Comparison of ENCODE assay signal across 1 cellular context in the genomic region with DNA sequence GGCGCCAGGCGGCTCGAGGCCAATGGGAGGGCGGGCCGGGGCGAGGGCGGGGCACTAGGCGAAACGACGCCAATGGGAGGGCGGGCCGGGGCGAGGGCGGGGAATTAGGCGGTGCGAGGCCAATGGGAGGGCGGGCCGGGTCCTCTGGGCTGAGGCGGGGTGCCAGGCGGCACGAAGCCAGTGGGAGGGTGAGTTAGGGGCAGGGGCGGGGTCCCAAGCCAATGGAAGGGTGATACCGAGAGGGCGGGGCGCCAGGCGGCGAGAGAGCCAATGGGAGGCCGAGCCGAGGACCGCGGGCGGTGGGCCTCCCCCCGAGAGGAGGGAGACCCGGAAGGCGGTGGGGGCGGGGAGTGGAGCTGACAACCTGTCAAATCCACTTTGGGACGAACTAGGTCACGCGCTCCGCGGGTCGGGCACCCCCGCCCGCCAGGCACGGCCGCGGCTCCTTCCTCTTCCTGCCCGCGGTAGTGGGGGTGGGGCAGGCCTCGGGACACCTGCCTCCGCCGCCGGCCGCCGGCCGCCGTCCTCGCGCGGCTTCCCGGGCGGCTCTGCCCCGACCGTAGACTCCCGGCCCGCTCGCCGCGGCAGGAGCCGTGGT.
TF ChIP-seq lines count a peak whose summit lies in the region.

No MANE protein-coding gene starts in this region.

TF ChIP-seq in K562, 482 proteins besides CTCF, POLR2A, EP300 and RAD21 (continued from another document and continues in another):
- no peak for TF ChIP-seq CUX1 (CRISPR knock-in tag; IDR thresholded peaks at IDR 0.05)
- TF ChIP-seq NCOA6 (IDR thresholded peaks at IDR 0.05) = no peak; the same call in 1 of the 2 replicates
- TF ChIP-seq NCOA4 (IDR thresholded peaks at IDR 0.05; ENCODE audit: partially characterized antibody) = no peak
- TF ChIP-seq KDM5B (IDR thresholded peaks at IDR 0.05; ENCODE audit: insufficient replicate concordance, low read depth, low read length) = no peak
- TF ChIP-seq ZFP1 (CRISPR knock-in tag; IDR thresholded peaks at IDR 0.05) = no peak
- no peak for TF ChIP-seq ADNP (tag; IDR thresholded peaks at IDR 0.05)
- TF ChIP-seq MXD1 (CRISPR knock-in tag; IDR thresholded peaks at IDR 0.05; ENCODE audit: borderline replicate concordance, poor library complexity, severe bottlenecking) = peak; percentile 33
- no peak; the same call in 1 of the 2 replicates for TF ChIP-seq CBFA2T3 (IDR thresholded peaks at IDR 0.05)
- TF ChIP-seq, protein P1, sequence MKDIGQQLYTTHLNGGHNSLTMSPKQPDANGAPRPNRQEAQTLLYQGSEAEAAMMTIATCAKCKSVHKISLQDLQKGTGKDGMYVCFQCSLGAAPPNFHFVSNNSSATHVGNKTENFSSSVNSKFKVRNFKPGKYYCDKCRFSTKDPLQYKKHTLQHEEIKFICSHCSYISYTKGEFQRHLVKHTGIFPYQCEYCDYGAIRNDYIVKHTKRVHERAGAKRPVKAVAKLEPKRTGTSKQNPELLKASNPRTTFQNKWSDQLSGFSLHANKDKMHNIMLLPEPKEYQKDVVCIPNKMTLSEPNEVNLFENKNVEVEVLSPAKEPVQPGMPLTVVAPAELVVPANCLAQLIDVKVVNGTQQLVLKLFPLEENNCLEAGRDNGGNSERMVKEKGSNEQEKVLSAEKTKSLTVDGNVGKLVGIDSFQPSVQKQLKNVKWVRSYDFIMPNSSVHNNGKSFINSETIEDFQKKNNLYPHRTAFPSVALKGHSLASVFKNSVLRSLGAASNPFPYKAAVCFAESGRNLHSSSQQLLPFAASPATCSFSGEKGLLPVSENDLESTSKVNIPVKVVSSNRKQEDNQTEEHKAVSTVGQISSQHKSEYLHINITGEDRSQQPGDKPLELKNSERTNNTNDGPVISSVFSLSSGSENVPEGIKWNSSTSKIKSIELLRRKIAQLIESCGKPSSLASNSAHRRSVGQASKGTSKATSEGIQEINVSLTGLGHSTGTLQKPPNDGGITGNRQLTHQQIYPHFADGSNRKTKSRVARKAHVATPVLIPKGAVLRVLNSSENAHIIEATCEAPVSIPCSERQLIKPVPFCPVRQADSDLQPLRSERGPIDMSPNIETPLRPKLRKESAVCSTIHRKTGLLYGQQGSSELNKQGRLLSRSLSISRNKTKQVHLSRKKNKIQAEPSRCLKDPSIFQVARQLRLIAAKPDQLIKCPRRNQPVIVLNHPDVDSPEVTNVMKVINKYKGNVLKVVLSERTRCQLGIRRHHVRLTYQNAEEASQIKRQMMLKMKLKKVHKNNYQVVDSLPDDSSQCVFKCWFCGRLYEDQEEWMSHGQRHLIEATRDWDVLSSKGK (CRISPR knock-in tag; IDR thresholded peaks at IDR 0.05) = no peak
- TF ChIP-seq HDAC1 (IDR thresholded peaks at IDR 0.05) = no peak
- peak; percentile 74 for TF ChIP-seq FOS (IDR thresholded peaks at IDR 0.05; ENCODE audit: extremely low read depth, insufficient read length)
- no peak for TF ChIP-seq TAF7 (tag; IDR thresholded peaks at IDR 0.05)
- peak in 1 of 2 experiments; percentile 99; a peak in 2 of 4 replicates for TF ChIP-seq ZNF639 (CRISPR knock-in tag; conservative IDR thresholded peaks at IDR 0.05 in 1 of 2, IDR thresholded peaks at IDR 0.05 in 1 of 2)
- no peak for TF ChIP-seq MYBL2 (IDR thresholded peaks at IDR 0.05; ENCODE audit: low read depth)
- no peak for TF ChIP-seq MYBL2 (CRISPR knock-in tag; IDR thresholded peaks at IDR 0.05; ENCODE audit: borderline replicate concordance)
- TF ChIP-seq ZBTB1 (CRISPR knock-in tag; IDR thresholded peaks at IDR 0.05; ENCODE audit: borderline replicate concordance, low read depth) = no peak
- TF ChIP-seq, protein P2, sequence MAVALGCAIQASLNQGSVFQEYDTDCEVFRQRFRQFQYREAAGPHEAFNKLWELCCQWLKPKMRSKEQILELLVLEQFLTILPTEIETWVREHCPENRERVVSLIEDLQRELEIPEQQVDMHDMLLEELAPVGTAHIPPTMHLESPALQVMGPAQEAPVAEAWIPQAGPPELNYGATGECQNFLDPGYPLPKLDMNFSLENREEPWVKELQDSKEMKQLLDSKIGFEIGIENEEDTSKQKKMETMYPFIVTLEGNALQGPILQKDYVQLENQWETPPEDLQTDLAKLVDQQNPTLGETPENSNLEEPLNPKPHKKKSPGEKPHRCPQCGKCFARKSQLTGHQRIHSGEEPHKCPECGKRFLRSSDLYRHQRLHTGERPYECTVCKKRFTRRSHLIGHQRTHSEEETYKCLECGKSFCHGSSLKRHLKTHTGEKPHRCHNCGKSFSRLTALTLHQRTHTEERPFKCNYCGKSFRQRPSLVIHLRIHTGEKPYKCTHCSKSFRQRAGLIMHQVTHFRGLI (CRISPR knock-in tag; IDR thresholded peaks at IDR 0.05) = no peak
- no peak for TF ChIP-seq MTA2 (IDR thresholded peaks at IDR 0.05; ENCODE audit: low read depth)
- no peak for TF ChIP-seq AFF4 (CRISPR knock-in tag; IDR thresholded peaks at IDR 0.05)
- TF ChIP-seq, protein P3, sequence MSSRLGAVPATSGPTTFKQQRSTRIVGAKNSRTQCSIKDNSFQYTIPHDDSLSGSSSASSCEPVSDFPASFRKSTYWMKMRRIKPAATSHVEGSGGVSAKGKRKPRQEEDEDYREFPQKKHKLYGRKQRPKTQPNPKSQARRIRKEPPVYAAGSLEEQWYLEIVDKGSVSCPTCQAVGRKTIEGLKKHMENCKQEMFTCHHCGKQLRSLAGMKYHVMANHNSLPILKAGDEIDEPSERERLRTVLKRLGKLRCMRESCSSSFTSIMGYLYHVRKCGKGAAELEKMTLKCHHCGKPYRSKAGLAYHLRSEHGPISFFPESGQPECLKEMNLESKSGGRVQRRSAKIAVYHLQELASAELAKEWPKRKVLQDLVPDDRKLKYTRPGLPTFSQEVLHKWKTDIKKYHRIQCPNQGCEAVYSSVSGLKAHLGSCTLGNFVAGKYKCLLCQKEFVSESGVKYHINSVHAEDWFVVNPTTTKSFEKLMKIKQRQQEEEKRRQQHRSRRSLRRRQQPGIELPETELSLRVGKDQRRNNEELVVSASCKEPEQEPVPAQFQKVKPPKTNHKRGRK (tag; IDR thresholded peaks at IDR 0.05) = no peak
- no peak for TF ChIP-seq NFATC3 (IDR thresholded peaks at IDR 0.05)
- TF ChIP-seq HSF4 (CRISPR knock-in tag; IDR thresholded peaks at IDR 0.05; ENCODE audit: borderline replicate concordance) = 0 out of 2 replicates have a peak, but pooled peaks have one; percentile 68
- no peak for TF ChIP-seq MTA1 (IDR thresholded peaks at IDR 0.05; ENCODE audit: borderline replicate concordance)
- no peak for TF ChIP-seq SMARCA4 (IDR thresholded peaks at IDR 0.05)
- no peak for TF ChIP-seq ZNF41 (CRISPR knock-in tag; conservative IDR thresholded peaks at IDR 0.05)
- TF ChIP-seq ZKSCAN3 (CRISPR knock-in tag; IDR thresholded peaks at IDR 0.05) = no peak
- no peak for TF ChIP-seq CBX3 (IDR thresholded peaks at IDR 0.05; ENCODE audit: borderline replicate concordance in 1 of 2, low read length in 2 of 2)
- TF ChIP-seq, protein P4, sequence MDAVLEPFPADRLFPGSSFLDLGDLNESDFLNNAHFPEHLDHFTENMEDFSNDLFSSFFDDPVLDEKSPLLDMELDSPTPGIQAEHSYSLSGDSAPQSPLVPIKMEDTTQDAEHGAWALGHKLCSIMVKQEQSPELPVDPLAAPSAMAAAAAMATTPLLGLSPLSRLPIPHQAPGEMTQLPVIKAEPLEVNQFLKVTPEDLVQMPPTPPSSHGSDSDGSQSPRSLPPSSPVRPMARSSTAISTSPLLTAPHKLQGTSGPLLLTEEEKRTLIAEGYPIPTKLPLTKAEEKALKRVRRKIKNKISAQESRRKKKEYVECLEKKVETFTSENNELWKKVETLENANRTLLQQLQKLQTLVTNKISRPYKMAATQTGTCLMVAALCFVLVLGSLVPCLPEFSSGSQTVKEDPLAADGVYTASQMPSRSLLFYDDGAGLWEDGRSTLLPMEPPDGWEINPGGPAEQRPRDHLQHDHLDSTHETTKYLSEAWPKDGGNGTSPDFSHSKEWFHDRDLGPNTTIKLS (IDR thresholded peaks at IDR 0.05; ENCODE audit: borderline replicate concordance, low read depth) = no peak
- TF ChIP-seq TAF9B (IDR thresholded peaks at IDR 0.05; ENCODE audit: partially characterized antibody) = no peak
- no peak; the same call in 1 of the 2 replicates for TF ChIP-seq ZNF384 (IDR thresholded peaks at IDR 0.05; ENCODE audit: low read depth, low read length)
- no peak for TF ChIP-seq ZSCAN29 (IDR thresholded peaks at IDR 0.05)
- TF ChIP-seq, protein P5, sequence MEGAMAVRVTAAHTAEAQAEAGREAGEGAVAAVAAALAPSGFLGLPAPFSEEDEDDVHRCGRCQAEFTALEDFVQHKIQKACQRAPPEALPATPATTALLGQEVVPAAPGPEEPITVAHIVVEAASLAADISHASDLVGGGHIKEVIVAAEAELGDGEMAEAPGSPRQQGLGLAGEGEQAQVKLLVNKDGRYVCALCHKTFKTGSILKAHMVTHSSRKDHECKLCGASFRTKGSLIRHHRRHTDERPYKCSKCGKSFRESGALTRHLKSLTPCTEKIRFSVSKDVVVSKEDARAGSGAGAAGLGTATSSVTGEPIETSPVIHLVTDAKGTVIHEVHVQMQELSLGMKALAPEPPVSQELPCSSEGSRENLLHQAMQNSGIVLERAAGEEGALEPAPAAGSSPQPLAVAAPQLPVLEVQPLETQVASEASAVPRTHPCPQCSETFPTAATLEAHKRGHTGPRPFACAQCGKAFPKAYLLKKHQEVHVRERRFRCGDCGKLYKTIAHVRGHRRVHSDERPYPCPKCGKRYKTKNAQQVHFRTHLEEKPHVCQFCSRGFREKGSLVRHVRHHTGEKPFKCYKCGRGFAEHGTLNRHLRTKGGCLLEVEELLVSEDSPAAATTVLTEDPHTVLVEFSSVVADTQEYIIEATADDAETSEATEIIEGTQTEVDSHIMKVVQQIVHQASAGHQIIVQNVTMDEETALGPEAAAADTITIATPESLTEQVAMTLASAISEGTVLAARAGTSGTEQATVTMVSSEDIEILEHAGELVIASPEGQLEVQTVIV (CRISPR knock-in tag; IDR thresholded peaks at IDR 0.05; ENCODE audit: borderline replicate concordance) = no peak
